Comparison of ENCODE assay signal across 1 cellular context in the genomic region with DNA sequence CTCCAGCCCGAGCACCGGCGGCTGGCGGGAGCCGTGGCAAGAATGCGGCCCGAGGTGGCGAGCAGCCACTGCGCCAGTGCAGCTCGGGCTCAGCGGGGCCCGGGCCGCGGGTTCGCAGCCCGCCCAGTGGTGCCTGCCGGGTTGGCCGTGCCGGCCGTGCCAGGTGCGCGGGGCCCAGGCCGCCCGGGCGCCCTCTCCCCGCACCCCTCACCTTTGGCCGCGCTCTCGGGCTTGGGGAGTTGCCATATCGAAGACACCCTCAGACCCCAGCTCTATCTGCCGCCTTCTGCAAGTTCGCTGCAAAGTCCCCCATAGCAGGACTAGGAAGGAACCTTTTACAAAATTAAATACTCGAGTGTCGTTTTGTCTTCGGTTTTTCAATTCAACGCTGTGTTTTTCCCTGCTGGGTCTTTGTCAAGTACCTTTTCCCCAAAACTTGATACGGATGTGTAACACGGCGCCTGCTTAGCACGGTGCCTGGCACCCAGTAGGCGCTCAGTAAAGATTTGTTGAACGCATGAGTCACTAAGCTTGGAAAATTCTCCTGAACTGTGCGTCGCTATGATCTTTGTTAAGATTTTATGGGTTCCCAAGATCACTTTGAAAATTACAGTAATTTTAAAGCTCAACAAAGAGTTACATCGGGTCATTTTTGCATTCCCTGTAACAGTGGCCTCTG.
TF ChIP-seq lines count a peak whose summit lies in the region.

No MANE protein-coding gene starts in this region.

TF ChIP-seq in HepG2, 621 proteins besides CTCF, POLR2A, EP300 and RAD21 (continued from another document and continues in another):
- TF ChIP-seq, protein P1, sequence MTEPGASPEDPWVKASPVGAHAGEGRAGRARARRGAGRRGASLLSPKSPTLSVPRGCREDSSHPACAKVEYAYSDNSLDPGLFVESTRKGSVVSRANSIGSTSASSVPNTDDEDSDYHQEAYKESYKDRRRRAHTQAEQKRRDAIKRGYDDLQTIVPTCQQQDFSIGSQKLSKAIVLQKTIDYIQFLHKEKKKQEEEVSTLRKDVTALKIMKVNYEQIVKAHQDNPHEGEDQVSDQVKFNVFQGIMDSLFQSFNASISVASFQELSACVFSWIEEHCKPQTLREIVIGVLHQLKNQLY (CRISPR knock-in tag; IDR thresholded peaks at IDR 0.05) = no peak
- TF ChIP-seq, protein P2, sequence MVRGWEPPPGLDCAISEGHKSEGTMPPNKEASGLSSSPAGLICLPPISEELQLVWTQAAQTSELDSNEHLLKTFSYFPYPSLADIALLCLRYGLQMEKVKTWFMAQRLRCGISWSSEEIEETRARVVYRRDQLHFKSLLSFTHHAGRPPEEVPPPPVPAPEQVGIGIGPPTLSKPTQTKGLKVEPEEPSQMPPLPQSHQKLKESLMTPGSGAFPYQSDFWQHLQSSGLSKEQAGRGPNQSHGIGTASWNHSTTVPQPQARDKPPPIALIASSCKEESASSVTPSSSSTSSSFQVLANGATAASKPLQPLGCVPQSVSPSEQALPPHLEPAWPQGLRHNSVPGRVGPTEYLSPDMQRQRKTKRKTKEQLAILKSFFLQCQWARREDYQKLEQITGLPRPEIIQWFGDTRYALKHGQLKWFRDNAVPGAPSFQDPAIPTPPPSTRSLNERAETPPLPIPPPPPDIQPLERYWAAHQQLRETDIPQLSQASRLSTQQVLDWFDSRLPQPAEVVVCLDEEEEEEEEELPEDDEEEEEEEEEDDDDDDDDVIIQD (CRISPR knock-in tag; IDR thresholded peaks at IDR 0.05; ENCODE audit: low read depth) = no peak
- TF ChIP-seq, protein P3, sequence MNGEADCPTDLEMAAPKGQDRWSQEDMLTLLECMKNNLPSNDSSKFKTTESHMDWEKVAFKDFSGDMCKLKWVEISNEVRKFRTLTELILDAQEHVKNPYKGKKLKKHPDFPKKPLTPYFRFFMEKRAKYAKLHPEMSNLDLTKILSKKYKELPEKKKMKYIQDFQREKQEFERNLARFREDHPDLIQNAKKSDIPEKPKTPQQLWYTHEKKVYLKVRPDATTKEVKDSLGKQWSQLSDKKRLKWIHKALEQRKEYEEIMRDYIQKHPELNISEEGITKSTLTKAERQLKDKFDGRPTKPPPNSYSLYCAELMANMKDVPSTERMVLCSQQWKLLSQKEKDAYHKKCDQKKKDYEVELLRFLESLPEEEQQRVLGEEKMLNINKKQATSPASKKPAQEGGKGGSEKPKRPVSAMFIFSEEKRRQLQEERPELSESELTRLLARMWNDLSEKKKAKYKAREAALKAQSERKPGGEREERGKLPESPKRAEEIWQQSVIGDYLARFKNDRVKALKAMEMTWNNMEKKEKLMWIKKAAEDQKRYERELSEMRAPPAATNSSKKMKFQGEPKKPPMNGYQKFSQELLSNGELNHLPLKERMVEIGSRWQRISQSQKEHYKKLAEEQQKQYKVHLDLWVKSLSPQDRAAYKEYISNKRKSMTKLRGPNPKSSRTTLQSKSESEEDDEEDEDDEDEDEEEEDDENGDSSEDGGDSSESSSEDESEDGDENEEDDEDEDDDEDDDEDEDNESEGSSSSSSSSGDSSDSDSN (CRISPR knock-in tag; IDR thresholded peaks at IDR 0.05) = peak; percentile 76; the same call in 1 of the 2 replicates
- no peak for TF ChIP-seq ZNF317 (CRISPR knock-in tag; IDR thresholded peaks at IDR 0.05)
- TF ChIP-seq CENPT (CRISPR knock-in tag; IDR thresholded peaks at IDR 0.05; ENCODE audit: low read depth) = no peak
- TF ChIP-seq U2AF1 (optimal IDR thresholded peaks at IDR 0.05; ENCODE audit: low read depth, low read length) = no peak
- TF ChIP-seq, protein P4, sequence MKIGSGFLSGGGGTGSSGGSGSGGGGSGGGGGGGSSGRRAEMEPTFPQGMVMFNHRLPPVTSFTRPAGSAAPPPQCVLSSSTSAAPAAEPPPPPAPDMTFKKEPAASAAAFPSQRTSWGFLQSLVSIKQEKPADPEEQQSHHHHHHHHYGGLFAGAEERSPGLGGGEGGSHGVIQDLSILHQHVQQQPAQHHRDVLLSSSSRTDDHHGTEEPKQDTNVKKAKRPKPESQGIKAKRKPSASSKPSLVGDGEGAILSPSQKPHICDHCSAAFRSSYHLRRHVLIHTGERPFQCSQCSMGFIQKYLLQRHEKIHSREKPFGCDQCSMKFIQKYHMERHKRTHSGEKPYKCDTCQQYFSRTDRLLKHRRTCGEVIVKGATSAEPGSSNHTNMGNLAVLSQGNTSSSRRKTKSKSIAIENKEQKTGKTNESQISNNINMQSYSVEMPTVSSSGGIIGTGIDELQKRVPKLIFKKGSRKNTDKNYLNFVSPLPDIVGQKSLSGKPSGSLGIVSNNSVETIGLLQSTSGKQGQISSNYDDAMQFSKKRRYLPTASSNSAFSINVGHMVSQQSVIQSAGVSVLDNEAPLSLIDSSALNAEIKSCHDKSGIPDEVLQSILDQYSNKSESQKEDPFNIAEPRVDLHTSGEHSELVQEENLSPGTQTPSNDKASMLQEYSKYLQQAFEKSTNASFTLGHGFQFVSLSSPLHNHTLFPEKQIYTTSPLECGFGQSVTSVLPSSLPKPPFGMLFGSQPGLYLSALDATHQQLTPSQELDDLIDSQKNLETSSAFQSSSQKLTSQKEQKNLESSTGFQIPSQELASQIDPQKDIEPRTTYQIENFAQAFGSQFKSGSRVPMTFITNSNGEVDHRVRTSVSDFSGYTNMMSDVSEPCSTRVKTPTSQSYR (CRISPR knock-in tag; IDR thresholded peaks at IDR 0.05; ENCODE audit: borderline replicate concordance) = no peak
- peak; percentile 14; the same call in 1 of the 2 replicates for TF ChIP-seq ZNF232 (CRISPR knock-in tag; IDR thresholded peaks at IDR 0.05; ENCODE audit: borderline replicate concordance)
- no peak for TF ChIP-seq POLR2AphosphoS2 (IDR thresholded peaks at IDR 0.05; ENCODE audit: low read depth, low read length)
- no peak for TF ChIP-seq RXRB (CRISPR knock-in tag; IDR thresholded peaks at IDR 0.05; ENCODE audit: borderline replicate concordance)
- TF ChIP-seq, protein P5, sequence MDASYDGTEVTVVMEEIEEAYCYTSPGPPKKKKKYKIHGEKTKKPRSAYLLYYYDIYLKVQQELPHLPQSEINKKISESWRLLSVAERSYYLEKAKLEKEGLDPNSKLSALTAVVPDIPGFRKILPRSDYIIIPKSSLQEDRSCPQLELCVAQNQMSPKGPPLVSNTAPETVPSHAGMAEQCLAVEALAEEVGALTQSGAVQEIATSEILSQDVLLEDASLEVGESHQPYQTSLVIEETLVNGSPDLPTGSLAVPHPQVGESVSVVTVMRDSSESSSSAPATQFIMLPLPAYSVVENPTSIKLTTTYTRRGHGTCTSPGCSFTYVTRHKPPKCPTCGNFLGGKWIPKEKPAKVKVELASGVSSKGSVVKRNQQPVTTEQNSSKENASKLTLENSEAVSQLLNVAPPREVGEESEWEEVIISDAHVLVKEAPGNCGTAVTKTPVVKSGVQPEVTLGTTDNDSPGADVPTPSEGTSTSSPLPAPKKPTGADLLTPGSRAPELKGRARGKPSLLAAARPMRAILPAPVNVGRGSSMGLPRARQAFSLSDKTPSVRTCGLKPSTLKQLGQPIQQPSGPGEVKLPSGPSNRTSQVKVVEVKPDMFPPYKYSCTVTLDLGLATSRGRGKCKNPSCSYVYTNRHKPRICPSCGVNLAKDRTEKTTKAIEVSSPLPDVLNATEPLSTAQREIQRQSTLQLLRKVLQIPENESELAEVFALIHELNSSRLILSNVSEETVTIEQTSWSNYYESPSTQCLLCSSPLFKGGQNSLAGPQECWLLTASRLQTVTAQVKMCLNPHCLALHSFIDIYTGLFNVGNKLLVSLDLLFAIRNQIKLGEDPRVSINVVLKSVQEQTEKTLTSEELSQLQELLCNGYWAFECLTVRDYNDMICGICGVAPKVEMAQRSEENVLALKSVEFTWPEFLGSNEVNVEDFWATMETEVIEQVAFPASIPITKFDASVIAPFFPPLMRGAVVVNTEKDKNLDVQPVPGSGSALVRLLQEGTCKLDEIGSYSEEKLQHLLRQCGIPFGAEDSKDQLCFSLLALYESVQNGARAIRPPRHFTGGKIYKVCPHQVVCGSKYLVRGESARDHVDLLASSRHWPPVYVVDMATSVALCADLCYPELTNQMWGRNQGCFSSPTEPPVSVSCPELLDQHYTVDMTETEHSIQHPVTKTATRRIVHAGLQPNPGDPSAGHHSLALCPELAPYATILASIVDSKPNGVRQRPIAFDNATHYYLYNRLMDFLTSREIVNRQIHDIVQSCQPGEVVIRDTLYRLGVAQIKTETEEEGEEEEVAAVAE (CRISPR knock-in tag; IDR thresholded peaks at IDR 0.05; ENCODE audit: borderline replicate concordance) = no peak
- 0 out of 2 replicates have a peak, but pooled peaks have one; percentile 10 for TF ChIP-seq ZNF468 (CRISPR knock-in tag; IDR thresholded peaks at IDR 0.05)
- TF ChIP-seq FUBP1 (CRISPR knock-in tag; IDR thresholded peaks at IDR 0.05; ENCODE audit: borderline replicate concordance) = no peak
- no peak for TF ChIP-seq CSRNP1 (CRISPR knock-in tag; IDR thresholded peaks at IDR 0.05)
- TF ChIP-seq, protein P6, sequence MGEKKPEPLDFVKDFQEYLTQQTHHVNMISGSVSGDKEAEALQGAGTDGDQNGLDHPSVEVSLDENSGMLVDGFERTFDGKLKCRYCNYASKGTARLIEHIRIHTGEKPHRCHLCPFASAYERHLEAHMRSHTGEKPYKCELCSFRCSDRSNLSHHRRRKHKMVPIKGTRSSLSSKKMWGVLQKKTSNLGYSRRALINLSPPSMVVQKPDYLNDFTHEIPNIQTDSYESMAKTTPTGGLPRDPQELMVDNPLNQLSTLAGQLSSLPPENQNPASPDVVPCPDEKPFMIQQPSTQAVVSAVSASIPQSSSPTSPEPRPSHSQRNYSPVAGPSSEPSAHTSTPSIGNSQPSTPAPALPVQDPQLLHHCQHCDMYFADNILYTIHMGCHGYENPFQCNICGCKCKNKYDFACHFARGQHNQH (CRISPR knock-in tag; IDR thresholded peaks at IDR 0.05) = no peak
- no peak for TF ChIP-seq MTA3 (CRISPR knock-in tag; IDR thresholded peaks at IDR 0.05)
- TF ChIP-seq, protein P7, sequence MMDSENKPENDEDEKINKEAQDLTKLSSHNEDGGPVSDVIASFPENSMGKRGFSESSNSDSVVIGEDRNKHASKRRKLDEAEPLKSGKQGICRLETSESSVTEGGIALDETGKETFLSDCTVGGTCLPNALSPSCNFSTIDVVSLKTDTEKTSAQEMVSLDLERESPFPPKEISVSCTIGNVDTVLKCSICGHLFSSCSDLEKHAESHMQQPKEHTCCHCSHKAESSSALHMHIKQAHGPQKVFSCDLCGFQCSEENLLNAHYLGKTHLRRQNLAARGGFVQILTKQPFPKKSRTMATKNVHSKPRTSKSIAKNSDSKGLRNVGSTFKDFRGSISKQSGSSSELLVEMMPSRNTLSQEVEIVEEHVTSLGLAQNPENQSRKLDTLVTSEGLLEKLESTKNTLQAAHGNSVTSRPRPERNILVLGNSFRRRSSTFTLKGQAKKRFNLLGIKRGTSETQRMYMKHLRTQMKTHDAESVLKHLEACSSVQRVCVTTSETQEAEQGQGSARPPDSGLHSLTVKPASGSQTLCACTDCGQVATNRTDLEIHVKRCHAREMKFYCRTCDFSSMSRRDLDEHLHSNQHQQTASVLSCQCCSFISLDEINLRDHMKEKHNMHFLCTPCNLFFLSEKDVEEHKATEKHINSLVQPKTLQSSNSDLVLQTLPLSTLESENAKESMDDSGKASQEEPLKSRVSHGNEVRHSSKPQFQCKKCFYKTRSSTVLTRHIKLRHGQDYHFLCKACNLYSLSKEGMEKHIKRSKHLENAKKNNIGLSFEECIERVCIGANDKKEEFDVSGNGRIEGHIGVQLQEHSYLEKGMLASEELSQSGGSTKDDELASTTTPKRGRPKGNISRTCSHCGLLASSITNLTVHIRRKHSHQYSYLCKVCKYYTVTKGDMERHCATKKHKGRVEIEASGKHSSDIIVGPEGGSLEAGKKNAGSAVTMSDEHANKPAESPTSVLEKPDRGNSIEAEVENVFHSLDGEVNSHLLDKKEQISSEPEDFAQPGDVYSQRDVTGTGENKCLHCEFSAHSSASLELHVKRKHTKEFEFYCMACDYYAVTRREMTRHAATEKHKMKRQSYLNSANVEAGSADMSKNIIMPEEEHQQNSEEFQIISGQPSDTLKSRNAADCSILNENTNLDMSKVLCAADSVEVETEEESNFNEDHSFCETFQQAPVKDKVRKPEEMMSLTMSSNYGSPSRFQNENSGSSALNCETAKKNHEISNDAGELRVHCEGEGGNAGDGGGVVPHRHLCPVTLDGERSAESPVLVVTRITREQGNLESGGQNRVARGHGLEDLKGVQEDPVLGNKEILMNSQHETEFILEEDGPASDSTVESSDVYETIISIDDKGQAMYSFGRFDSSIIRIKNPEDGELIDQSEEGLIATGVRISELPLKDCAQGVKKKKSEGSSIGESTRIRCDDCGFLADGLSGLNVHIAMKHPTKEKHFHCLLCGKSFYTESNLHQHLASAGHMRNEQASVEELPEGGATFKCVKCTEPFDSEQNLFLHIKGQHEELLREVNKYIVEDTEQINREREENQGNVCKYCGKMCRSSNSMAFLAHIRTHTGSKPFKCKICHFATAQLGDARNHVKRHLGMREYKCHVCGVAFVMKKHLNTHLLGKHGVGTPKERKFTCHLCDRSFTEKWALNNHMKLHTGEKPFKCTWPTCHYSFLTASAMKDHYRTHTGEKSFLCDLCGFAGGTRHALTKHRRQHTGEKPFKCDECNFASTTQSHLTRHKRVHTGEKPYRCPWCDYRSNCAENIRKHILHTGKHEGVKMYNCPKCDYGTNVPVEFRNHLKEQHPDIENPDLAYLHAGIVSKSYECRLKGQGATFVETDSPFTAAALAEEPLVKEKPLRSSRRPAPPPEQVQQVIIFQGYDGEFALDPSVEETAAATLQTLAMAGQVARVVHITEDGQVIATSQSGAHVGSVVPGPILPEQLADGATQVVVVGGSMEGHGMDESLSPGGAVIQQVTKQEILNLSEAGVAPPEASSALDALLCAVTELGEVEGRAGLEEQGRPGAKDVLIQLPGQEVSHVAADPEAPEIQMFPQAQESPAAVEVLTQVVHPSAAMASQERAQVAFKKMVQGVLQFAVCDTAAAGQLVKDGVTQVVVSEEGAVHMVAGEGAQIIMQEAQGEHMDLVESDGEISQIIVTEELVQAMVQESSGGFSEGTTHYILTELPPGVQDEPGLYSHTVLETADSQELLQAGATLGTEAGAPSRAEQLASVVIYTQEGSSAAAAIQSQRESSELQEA (CRISPR knock-in tag; IDR thresholded peaks at IDR 0.05; ENCODE audit: not compliant biosample characterization) = no peak
- no peak for TF ChIP-seq NR2C2 (CRISPR knock-in tag; IDR thresholded peaks at IDR 0.05; ENCODE audit: borderline replicate concordance)
